5 cellular contexts compared by ENCODE assay signal in the genomic region with DNA sequence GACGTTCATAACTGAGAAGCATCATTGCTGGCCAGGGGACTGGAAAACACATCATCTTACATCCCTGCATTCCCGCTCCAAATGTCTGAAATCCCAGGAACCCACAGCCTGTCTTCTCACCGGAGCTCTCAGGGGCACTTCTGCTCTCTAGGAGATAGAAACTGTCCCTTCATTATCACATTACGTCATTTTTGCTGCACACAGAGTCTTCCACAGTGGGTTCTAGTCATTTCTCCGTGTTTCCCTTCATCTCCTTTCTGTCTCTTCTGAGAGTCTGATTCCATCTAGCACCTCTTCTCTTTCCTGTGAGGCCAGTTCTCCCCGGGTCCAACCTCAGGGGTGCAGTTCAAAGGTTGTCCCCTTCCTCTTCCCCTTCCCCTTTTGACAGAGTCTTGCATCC. TPM values are rescaled to one million over a fixed set of nuclear protein-coding genes. Genes with fewer than 3 reads are reported as not detected.
"Had no signal": no experiment of that assay in that cellular context is flagged by ENCODE, and none has a peak within 500 bp of the region (broad histone marks: within the 10 kb centered on the region; RNA-seq: fewer than 3 reads in every experiment).

No MANE protein-coding gene starts in this region.

RNA-seq across cellular contexts. Expression of gene IGLL1, which starts 15.8 kb away (rescaled TPM):
- total RNA-seq: GM23338, H1, H9, HT-29 had no signal
- polyA plus RNA-seq: GM23338, H1, IgD-negative memory B cell had no signal

RNA-seq across cellular contexts. Expression of gene DRICH1, which starts 36.2 kb away (rescaled TPM):
- total RNA-seq: GM23338, H9, HT-29 had no signal
- polyA plus RNA-seq: GM23338, IgD-negative memory B cell had no signal
